Comparison of ENCODE assay signal across 8 cellular contexts in genomic region chr20:4064118-4064962, GRCh38. TPM values are rescaled to one million over a fixed set of nuclear protein-coding genes. Genes with fewer than 3 reads are reported as not detected.
DNase-seq lines count a peak whose midpoint lies in the region; ATAC-seq and TF ChIP-seq lines count a peak whose summit lies in the region.

No MANE protein-coding gene starts in this region.

- 42% methylated on average over 8 of the region's 13 CpGs for WGBS in suprapubic skin

- H3K27me3 Mint-ChIP-seq in Calu3 (ENCODE audit: unreplicated experiment): no peaks in the 10 kb centered on the region

- ATAC-seq in left lung: peak; percentile 88
- no peak for ATAC-seq in HG02973 (IDR thresholded peaks at IDR 0.05; ENCODE audit: unreplicated experiment)

- H3K27me3 ChIP-seq in left lung (no peaks in the 10 kb centered on the region), suprapubic skin (no peaks in the 10 kb centered on the region)

- intact Hi-C loops in Calu3 (cut with micrococcal nuclease; ENCODE audit: unreplicated experiment): no loop called here
- intact Hi-C loops in left lung (cut with DNase I): no loop called here

- no peak overlapping the region for H3K27ac Mint-ChIP-seq in Calu3 (ENCODE audit: unreplicated experiment)

- no peaks in the 10 kb centered on the region for H3K36me3 Mint-ChIP-seq in Calu3 (ENCODE audit: insufficient read depth, unreplicated experiment)

- no peak for TF ChIP-seq POLR2A in suprapubic skin (IDR thresholded peaks at IDR 0.05)

- peaks cover 32% of the 10 kb centered on the region for H3K4me1 Mint-ChIP-seq in Calu3 (ENCODE audit: low read depth, unreplicated experiment)

- H3K27ac ChIP-seq in caudate nucleus (ENCODE audit: low read depth, low read length) (no peak overlapping the region), left lung (peak overlapping the region; percentile 78 to 81), suprapubic skin (peak overlapping the region; percentile 79)

- CTCF ChIA-PET in Calu3 (lab: Charles Lee): interaction anchor here (1.0 kb wide), 1 partner anchor 219 kb away, joined by 6 read pairs; no protein-coding TSS in a partner anchor

- peak; percentile 79 for DNase-seq in Calu3
- peak; percentile 60 for DNase-seq in NCI-H2029 treated with DMSO at 0.1 percent for 48 hours (lab: John Stamatoyannopoulos, UW)
- DNase-seq in caudate nucleus (lab: John Stamatoyannopoulos, UW): peak in 36 of 61 donors; percentile 6 to 69 (median 20)
- peak; percentile 91 to 95 for DNase-seq in left lung
- peak; percentile 90 to 93 for DNase-seq in suprapubic skin (ENCODE audit: low spot score in 2 of 2)
- no peak for DNase-seq in D341Med (ENCODE audit: low spot score)
- DNase-seq in activated naive CD4-positive, alpha-beta T cell (lab: John Stamatoyannopoulos, UW): no peak

- H3K9me3 Mint-ChIP-seq in Calu3 (ENCODE audit: low read depth, unreplicated experiment): no peaks in the 10 kb centered on the region

- no TSS peak for BruUV-seq in Calu3 (replicated peaks; lab: Mats Ljungman, UMichigan)

- no peak overlapping the region for H3K4me3 Mint-ChIP-seq in Calu3 (ENCODE audit: low read depth, unreplicated experiment)

- H3K4me1 ChIP-seq in left lung (peaks cover 22 to 91% of the 10 kb centered on the region in 2 donors), suprapubic skin (peaks cover 80% of the 10 kb centered on the region)

- TF ChIP-seq EP300 in suprapubic skin (IDR thresholded peaks at IDR 0.05): no peak

- H3K4me3 ChIP-seq in left lung (no peak overlapping the region), suprapubic skin (no peak overlapping the region)

- H3K9me3 ChIP-seq in left lung: no peaks in the 10 kb centered on the region
- H3K9me3 ChIP-seq in suprapubic skin: no peaks in the 10 kb centered on the region

- TF ChIP-seq CTCF in Calu3 (IDR thresholded peaks at IDR 0.05; ENCODE audit: unreplicated experiment): no peak
- TF ChIP-seq CTCF in left lung (IDR thresholded peaks at IDR 0.05): no peak
- TF ChIP-seq CTCF in suprapubic skin (IDR thresholded peaks at IDR 0.05): no peak

- H3K36me3 ChIP-seq in left lung (no peaks in the 10 kb centered on the region), suprapubic skin (no peaks in the 10 kb centered on the region)

RNA-seq across cellular contexts. Expression of gene RNF24, which starts 49.0 kb away (rescaled TPM):
- total RNA-seq in Calu3 (2022) (2.8 and 4.1 TPM in 2 replicates), left lung (10 to 100 TPM; 27.4 to 46.2 TPM), suprapubic skin (10 to 100 TPM; 16.0 to 27.8 (median 21.9) TPM)

Comparison
In these comparisons a context has a peak if more than half of its experiments do, and no peak if none do; other contexts are left out.
1. DNase-seq: peak in Calu3 (single experiment), NCI-H2029 treated with DMSO at 0.1 percent for 48 hours (single experiment), caudate nucleus (36 of 61), left lung (2 of 2) and suprapubic skin (2 of 2); none in D341Med (single experiment) and activated naive CD4-positive, alpha-beta T cell (0 of 4).